25 cellular contexts compared by ENCODE assay signal in genomic region chr19:33426621-33427475, GRCh38. TPM values are rescaled to one million over a fixed set of nuclear protein-coding genes. Genes with fewer than 3 reads are reported as not detected.
DNase-seq lines count a peak whose midpoint lies in the region; ATAC-seq and TF ChIP-seq lines count a peak whose summit lies in the region.
"Had no signal": no experiment of that assay in that cellular context is flagged by ENCODE, and none has a peak within 500 bp of the region (broad histone marks: within the 10 kb centered on the region; RNA-seq: fewer than 3 reads in every experiment).

No MANE protein-coding gene starts in this region.

- H3K27me3 Mint-ChIP-seq in progenitor cell of endocrine pancreas, result no peaks in the 10 kb centered on the region
- H3K27me3 Mint-ChIP-seq: B cell; stimulated activated naive CD8-positive, alpha-beta T cell treated with anti-CD3 and anti-CD28 coated beads, Interleukin-15, Interleukin-2, amounts not matched to agents 100 ng/mL and 50 ng/mL, for 24 hours; T-helper 17 cell had no signal

- no peak for TF ChIP-seq CTCF in HEK293 (tag by site-specific recombination; IDR thresholded peaks at IDR 0.05)
- TF ChIP-seq CTCF in progenitor cell of endocrine pancreas (IDR thresholded peaks at IDR 0.05; ENCODE audit: unreplicated experiment), result no peak

- CTCF ChIA-PET in HEK293 (lab: Yijun Ruan, JAX), result interaction anchor here (0.6 to 5.0 kb wide), 10 partner anchors 8 to 429 kb away, joined by 3 to 173 read pairs (median 4); no protein-coding TSS in a partner anchor

- H3K9me3 Mint-ChIP-seq in progenitor cell of endocrine pancreas (ENCODE audit: low read depth), result no peaks in the 10 kb centered on the region
- H3K9me3 Mint-ChIP-seq: activated naive CD4-positive, alpha-beta T cell treated with anti-CD3 and anti-CD28 coated beads, Interleukin-2, amount 10 ng/mL, durations not matched to agents 7 days and 5 days; neural crest cell; stimulated activated naive CD8-positive, alpha-beta T cell treated with anti-CD3 and anti-CD28 coated beads, Interleukin-15, Interleukin-2, amounts not matched to agents 100 ng/mL and 50 ng/mL, for 24 hours had no signal

- H3K4me3 ChIP-seq in HEK293 (ENCODE audit: low read depth, low read length), result no peak overlapping the region
- H3K4me3 ChIP-seq in SJCRH30, result no peak overlapping the region
- H3K4me3 ChIP-seq: GM23248, mucosa of descending colon, PC-9, prostate gland, SJSA1, smooth muscle cell, tibial artery had no signal

- DNase-seq in NCI-H345 (lab: John Stamatoyannopoulos, UW) (peak; percentile 31), NCI-H345 treated with DMSO at 0.1 percent for 48 hours (lab: John Stamatoyannopoulos, UW; ENCODE audit: unreplicated experiment) (no peak), SJCRH30 (peak; percentile 62 to 70), progenitor cell of endocrine pancreas (ENCODE audit: low spot score, unreplicated experiment) (no peak), sciatic nerve (ENCODE audit: low spot score) (no peak)
- DNase-seq in activated CD4-positive, alpha-beta T cell treated with anti-CD3 and anti-CD28 coated beads, Interleukin-2, amount 50 U/mL, for 1 hour, result no peak
- DNase-seq: activated CD4-positive, alpha-beta T cell treated with anti-CD3 and anti-CD28 coated beads for 48 hours; activated naive CD4-positive, alpha-beta T cell treated with anti-CD3 and anti-CD28 coated beads, Interleukin-2, amount 10 ng/mL, durations not matched to agents 7 days and 5 days; caudate nucleus; COR-L47; GM23248; NCI-H1048; PC-9; stimulated activated CD4-positive, alpha-beta T cell treated with anti-CD3 and anti-CD28 coated beads, Interleukin-4, amount 100 ng/mL, for 4 hours; T-helper 17 cell; tibial artery had no signal

- H3K36me3 ChIP-seq in HEK293 (ENCODE audit: control insufficient read depth in 2 of 2, insufficient read depth in 1 of 2, low read length in 2 of 2) (no peaks in the 10 kb centered on the region; a peak in 1 of 3 replicates), SJCRH30 (no peaks in the 10 kb centered on the region)
- H3K36me3 ChIP-seq: prostate gland, SJSA1, tibial artery had no signal

- H3K27ac ChIP-seq in HEK293 (ENCODE audit: extremely low read depth, low read depth, low read length), result no peak overlapping the region
- H3K27ac ChIP-seq in SJCRH30, result peak overlapping the region; percentile 27
- H3K27ac ChIP-seq: GM23248, PC-9, prostate gland, SJSA1, tibial artery had no signal

- no peaks in the 10 kb centered on the region for H3K4me1 Mint-ChIP-seq in progenitor cell of endocrine pancreas (ENCODE audit: low read depth)

- ATAC-seq in HG02678 (IDR thresholded peaks at IDR 0.05; ENCODE audit: unreplicated experiment) (no peak), sciatic nerve (no peak)
- ATAC-seq: mucosa of descending colon, T-helper 17 cell had no signal

- H3K4me1 ChIP-seq in HEK293 (ENCODE audit: control insufficient read depth, insufficient read depth, low read length) (peaks cover 5% of the 10 kb centered on the region), SJCRH30 (peaks cover 13% of the 10 kb centered on the region)
- H3K4me1 ChIP-seq: prostate gland, SJSA1, tibial artery had no signal

- H3K9me3 ChIP-seq in HEK293 (ENCODE audit: control insufficient read depth, insufficient read depth, low read depth, low read length) (no peaks in the 10 kb centered on the region), SJCRH30 (replicated peaks) (no peaks in the 10 kb centered on the region)
- H3K9me3 ChIP-seq: mucosa of descending colon, prostate gland, SJSA1, tibial artery had no signal

- H3K36me3 Mint-ChIP-seq in progenitor cell of endocrine pancreas (ENCODE audit: insufficient read depth), result no peaks in the 10 kb centered on the region
- H3K36me3 Mint-ChIP-seq: activated naive CD4-positive, alpha-beta T cell treated with anti-CD3 and anti-CD28 coated beads, Interleukin-2, amount 10 ng/mL, durations not matched to agents 7 days and 5 days had no signal

- POLR2A ChIA-PET in HEK293 (lab: Yijun Ruan, JAX), result no interaction called here

- peak overlapping the region; percentile 31 for H3K27ac Mint-ChIP-seq in progenitor cell of endocrine pancreas
- H3K27ac Mint-ChIP-seq: activated naive CD4-positive, alpha-beta T cell treated with anti-CD3 and anti-CD28 coated beads, Interleukin-2, amount 10 ng/mL, durations not matched to agents 7 days and 5 days; B cell; stimulated activated naive CD8-positive, alpha-beta T cell treated with anti-CD3 and anti-CD28 coated beads, Interleukin-15, Interleukin-2, amounts not matched to agents 100 ng/mL and 50 ng/mL, for 24 hours had no signal

- H3K27me3 ChIP-seq in SJCRH30, result no peaks in the 10 kb centered on the region
- H3K27me3 ChIP-seq: SJSA1, tibial artery had no signal

- intact Hi-C loops in sciatic nerve (cut with DNase I), result no loop called here

- no peak overlapping the region for H3K4me3 Mint-ChIP-seq in progenitor cell of endocrine pancreas (ENCODE audit: low read depth)
- H3K4me3 Mint-ChIP-seq: activated naive CD4-positive, alpha-beta T cell treated with anti-CD3 and anti-CD28 coated beads, Interleukin-2, amount 10 ng/mL, durations not matched to agents 7 days and 5 days; B cell; neural crest cell; stimulated activated naive CD8-positive, alpha-beta T cell treated with anti-CD3 and anti-CD28 coated beads, Interleukin-15, Interleukin-2, amounts not matched to agents 100 ng/mL and 50 ng/mL, for 24 hours; T-helper 17 cell had no signal

TF ChIP-seq in HEK293, 187 proteins besides CTCF, POLR2A, EP300 and RAD21:
- TF ChIP-seq ZNF121 (tag by site-specific recombination; IDR thresholded peaks at IDR 0.05) (no peak), EGR2 (tag by site-specific recombination; IDR thresholded peaks at IDR 0.05; ENCODE audit: low read depth) (0 out of 2 replicates have a peak, but pooled peaks have one; percentile 35), ZNF341 (tag by site-specific recombination; IDR thresholded peaks at IDR 0.05; ENCODE audit: low read depth) (peak; percentile 42; the same call in 1 of the 2 replicates), ZFHX2 (tag by site-specific recombination; conservative IDR thresholded peaks at IDR 0.05) (0 out of 2 replicates have a peak, but pooled peaks have one; percentile 11), ZIC2 (tag by site-specific recombination; IDR thresholded peaks at IDR 0.05) (peak; percentile 44; the same call in 1 of the 2 replicates)

RNA-seq across cellular contexts. Expression of gene CEBPG, which starts 53.3 kb away (rescaled TPM):
- 30.0 and 36.6 TPM in 2 replicates for total RNA-seq in SJCRH30 (2014; rRNA removed; shearing (Covaris generic))
- total RNA-seq in progenitor cell of endocrine pancreas, result 33.6 and 35.3 TPM in 2 replicates
- 21.2 TPM for total RNA-seq in sciatic nerve

Comparison
In these comparisons a context has a peak if more than half of its experiments do, and no peak if none do; other contexts are left out.
1. DNase-seq: peak in NCI-H345 (single experiment) and SJCRH30 (2 of 2); none in NCI-H345 treated with DMSO at 0.1 percent for 48 hours (single experiment), progenitor cell of endocrine pancreas (single experiment), activated CD4-positive, alpha-beta T cell treated with anti-CD3 and anti-CD28 coated beads, Interleukin-2, amount 50 U/mL, for 1 hour (single experiment) and sciatic nerve (single experiment).